ENCODE assay signal across 1 cellular context in genomic region chr1:202952818-202953217, GRCh38.
TF ChIP-seq lines count a peak whose summit lies in the region.

No MANE protein-coding gene starts in this region.

TF ChIP-seq in GM12878, 131 proteins besides CTCF, POLR2A, EP300 and RAD21:
- TF ChIP-seq ZNF207 (IDR thresholded peaks at IDR 0.05; ENCODE audit: borderline replicate concordance) (no peak), SPI1 (IDR thresholded peaks at IDR 0.05; ENCODE audit: borderline replicate concordance, insufficient read depth, low read depth, low read length) (peak; percentile 23; the same call in 1 of the 2 replicates)
TF ChIP-seq in GM12878: peak in this region for 1.
